ENCODE assay signal across 30 cellular contexts in genomic region chr10:71562181-71562580, GRCh38.
"Had no signal": no experiment of that assay in that cellular context is flagged by ENCODE, and none has a peak within 500 bp of the region (broad histone marks: within the 10 kb centered on the region; RNA-seq: fewer than 3 reads in every experiment).

No MANE protein-coding gene starts in this region.

- H3K4me2 ChIP-seq: neural progenitor cell had no signal

- H3K9me3 ChIP-seq: neutrophil, ovary, psoas muscle, right lobe of liver, sigmoid colon, suprapubic skin, testis, tibial artery, transverse colon, upper lobe of right lung, uterus had no signal

- H3K9ac ChIP-seq: neural progenitor cell, parathyroid adenoma had no signal

- H3K36me3 Mint-ChIP-seq: naive thymus-derived CD4-positive, alpha-beta T cell; natural killer cell; neural progenitor cell; stimulated activated memory B cell treated with anti-CD40 and anti-IgM and Interleukin-4, amounts not matched to agents 10 μg/mL and 1 μg/mL and 100 μg/mL, for 72 hours; type B pancreatic cell had no signal

- H3K4me3 ChIP-seq: neural progenitor cell, ovary, psoas muscle, right lobe of liver, sigmoid colon, suprapubic skin, testis, tibial artery, transverse colon, upper lobe of right lung, uterus had no signal

- H3K27ac ChIP-seq: neural progenitor cell, neutrophil, ovary, parathyroid adenoma, psoas muscle, right lobe of liver, sigmoid colon, suprapubic skin, testis, tibial artery, transverse colon, upper lobe of right lung, uterus had no signal

- H2AFZ ChIP-seq: neural progenitor cell, parathyroid adenoma had no signal

- H3K36me3 ChIP-seq: neural progenitor cell, neutrophil, ovary, right lobe of liver, sigmoid colon, suprapubic skin, tibial artery, transverse colon, upper lobe of right lung, uterus had no signal

- H3K27ac Mint-ChIP-seq: naive thymus-derived CD4-positive, alpha-beta T cell; natural killer cell; nephron; neural progenitor cell; progenitor cell of endocrine pancreas; stimulated activated memory B cell treated with anti-CD40 and anti-IgM and Interleukin-4, amounts not matched to agents 10 μg/mL and 1 μg/mL and 100 μg/mL, for 72 hours had no signal

- H3K4me1 ChIP-seq: parathyroid adenoma, psoas muscle, right lobe of liver, sigmoid colon, testis, tibial artery, upper lobe of right lung, uterus had no signal

- DNase-seq: naive thymus-derived CD4-positive, alpha-beta T cell; natural killer cell; nucleus accumbens; ovary; psoas muscle; right lobe of liver; sigmoid colon; small intestine; stimulated activated CD4-positive, alpha-beta T cell treated with anti-CD3 and anti-CD28 coated beads, Interleukin-15, amount 100 ng/mL, for 24 hours; stimulated activated CD4-positive, alpha-beta T cell treated with anti-CD3 and anti-CD28 coated beads, Interleukin-2, amount 100 ng/mL, for 24 hours; stimulated activated CD4-positive, alpha-beta T cell treated with anti-CD3 and anti-CD28 coated beads, Interleukin-2, amount 100 ng/mL, for 48 hours; stimulated activated CD4-positive, alpha-beta T cell treated with anti-CD3 and anti-CD28 coated beads, Interleukin-4, amount 100 ng/mL, for 4 hours; stimulated activated CD8-positive, alpha-beta memory T cell treated with anti-CD3 and anti-CD28 coated beads, Interleukin-4, amount 100 ng/mL, for 48 hours; stimulated activated naive CD4-positive, alpha-beta T cell; stimulated activated naive CD8-positive, alpha-beta T cell treated with anti-CD3 and anti-CD28 coated beads, Interleukin-15, Interleukin-2, amounts not matched to agents 100 U/mL and 50 U/mL, for 24 hours; substantia nigra; testis; tibial artery; transverse colon; uterus had no signal

- H3K9me3 Mint-ChIP-seq: naive thymus-derived CD4-positive, alpha-beta T cell; natural killer cell; neural progenitor cell; type B pancreatic cell had no signal

- ATAC-seq: naive thymus-derived CD4-positive, alpha-beta T cell; natural killer cell; psoas muscle; right cardiac atrium; right lobe of liver; stimulated activated memory B cell treated with anti-CD40 and anti-IgM and Interleukin-4, amounts not matched to agents 10 μg/mL and 1 μg/mL and 100 μg/mL, for 72 hours; upper lobe of right lung had no signal

- H3K4me1 Mint-ChIP-seq: natural killer cell; stimulated activated memory B cell treated with anti-CD40 and anti-IgM and Interleukin-4, amounts not matched to agents 10 μg/mL and 1 μg/mL and 100 μg/mL, for 72 hours had no signal

- H3K27me3 ChIP-seq: neural progenitor cell, ovary, right lobe of liver, suprapubic skin, testis, upper lobe of right lung, uterus had no signal

- H3K4me3 Mint-ChIP-seq: naive thymus-derived CD4-positive, alpha-beta T cell; natural killer cell; nephron; neural progenitor cell; stimulated activated memory B cell treated with anti-CD40 and anti-IgM and Interleukin-4, amounts not matched to agents 10 μg/mL and 1 μg/mL and 100 μg/mL, for 72 hours; type B pancreatic cell had no signal
